ENCODE assay signal across 1 cellular context in the genomic region with DNA sequence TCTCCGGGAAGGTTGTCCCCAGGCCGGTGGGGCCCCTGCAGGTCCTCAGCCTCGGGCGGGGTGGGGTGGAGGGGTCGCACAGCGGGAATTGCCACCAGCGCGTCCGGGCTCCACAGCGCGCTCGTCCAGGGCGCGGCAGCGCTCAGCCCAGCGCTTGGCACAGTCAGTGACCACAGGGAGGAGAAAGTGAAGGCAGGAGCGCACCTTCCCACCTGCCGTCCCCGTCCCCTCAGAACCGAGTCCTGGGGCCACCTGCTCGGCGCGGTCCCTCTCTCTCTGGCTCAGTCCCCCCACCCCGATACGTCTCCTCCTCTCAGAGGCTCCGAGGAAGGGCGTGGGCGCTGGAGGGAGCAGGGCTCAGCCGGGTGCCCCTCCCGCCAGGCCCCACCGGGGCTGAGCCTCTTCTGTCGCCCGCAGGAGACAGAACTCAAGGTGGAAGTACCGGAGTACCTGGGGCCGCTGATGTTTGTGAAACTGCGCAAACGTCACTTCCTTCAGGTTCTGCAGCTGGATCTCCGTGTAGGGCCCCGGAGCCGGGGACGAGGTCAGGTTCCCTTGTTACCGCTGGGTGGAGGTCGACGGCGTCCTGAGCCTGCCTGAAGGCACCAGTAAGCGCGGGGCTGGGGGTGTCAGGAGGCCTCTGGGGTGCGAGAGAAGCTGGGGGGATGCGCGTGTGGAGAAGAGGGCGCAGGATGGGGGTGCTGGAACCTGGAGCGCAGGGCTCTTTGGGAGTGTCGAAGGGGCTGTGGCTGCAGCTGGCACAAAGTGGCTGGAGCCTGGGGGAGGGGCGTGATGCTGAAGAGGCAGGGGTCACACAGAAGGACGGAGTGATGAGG.
TF ChIP-seq lines count a peak whose summit lies in the region.

No MANE protein-coding gene starts in this region.

TF ChIP-seq in HepG2, 621 proteins besides CTCF, POLR2A, EP300 and RAD21:
- TF ChIP-seq GABPA (IDR thresholded peaks at IDR 0.05; ENCODE audit: low read depth, low read length) (peak; percentile 39), GABPA (CRISPR knock-in tag; IDR thresholded peaks at IDR 0.05; ENCODE audit: low read depth) (peak; percentile 59), GABPB1 (CRISPR knock-in tag; IDR thresholded peaks at IDR 0.05) (peak; percentile 78)
- TF ChIP-seq, protein P1, sequence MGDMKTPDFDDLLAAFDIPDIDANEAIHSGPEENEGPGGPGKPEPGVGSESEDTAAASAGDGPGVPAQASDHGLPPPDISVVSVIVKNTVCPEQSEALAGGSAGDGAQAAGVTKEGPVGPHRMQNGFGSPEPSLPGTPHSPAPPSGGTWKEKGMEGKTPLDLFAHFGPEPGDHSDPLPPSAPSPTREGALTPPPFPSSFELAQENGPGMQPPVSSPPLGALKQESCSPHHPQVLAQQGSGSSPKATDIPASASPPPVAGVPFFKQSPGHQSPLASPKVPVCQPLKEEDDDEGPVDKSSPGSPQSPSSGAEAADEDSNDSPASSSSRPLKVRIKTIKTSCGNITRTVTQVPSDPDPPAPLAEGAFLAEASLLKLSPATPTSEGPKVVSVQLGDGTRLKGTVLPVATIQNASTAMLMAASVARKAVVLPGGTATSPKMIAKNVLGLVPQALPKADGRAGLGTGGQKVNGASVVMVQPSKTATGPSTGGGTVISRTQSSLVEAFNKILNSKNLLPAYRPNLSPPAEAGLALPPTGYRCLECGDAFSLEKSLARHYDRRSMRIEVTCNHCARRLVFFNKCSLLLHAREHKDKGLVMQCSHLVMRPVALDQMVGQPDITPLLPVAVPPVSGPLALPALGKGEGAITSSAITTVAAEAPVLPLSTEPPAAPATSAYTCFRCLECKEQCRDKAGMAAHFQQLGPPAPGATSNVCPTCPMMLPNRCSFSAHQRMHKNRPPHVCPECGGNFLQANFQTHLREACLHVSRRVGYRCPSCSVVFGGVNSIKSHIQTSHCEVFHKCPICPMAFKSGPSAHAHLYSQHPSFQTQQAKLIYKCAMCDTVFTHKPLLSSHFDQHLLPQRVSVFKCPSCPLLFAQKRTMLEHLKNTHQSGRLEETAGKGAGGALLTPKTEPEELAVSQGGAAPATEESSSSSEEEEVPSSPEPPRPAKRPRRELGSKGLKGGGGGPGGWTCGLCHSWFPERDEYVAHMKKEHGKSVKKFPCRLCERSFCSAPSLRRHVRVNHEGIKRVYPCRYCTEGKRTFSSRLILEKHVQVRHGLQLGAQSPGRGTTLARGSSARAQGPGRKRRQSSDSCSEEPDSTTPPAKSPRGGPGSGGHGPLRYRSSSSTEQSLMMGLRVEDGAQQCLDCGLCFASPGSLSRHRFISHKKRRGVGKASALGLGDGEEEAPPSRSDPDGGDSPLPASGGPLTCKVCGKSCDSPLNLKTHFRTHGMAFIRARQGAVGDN (CRISPR knock-in tag; IDR thresholded peaks at IDR 0.05): peak; percentile 32; the same call in 1 of the 2 replicates
TF ChIP-seq in HepG2: peak in this region for 3; not testable (repeated sequence) for 618.
